Comparison of ENCODE assay signal across 15 cellular contexts in genomic region chr7:921071-921461, GRCh38. TPM values are rescaled to one million over a fixed set of nuclear protein-coding genes. Genes with fewer than 3 reads are reported as not detected.
DNase-seq lines count a peak whose midpoint lies in the region; ATAC-seq and TF ChIP-seq lines count a peak whose summit lies in the region.
"Had no signal": no experiment of that assay in that cellular context is flagged by ENCODE, and none has a peak within 500 bp of the region (broad histone marks: within the 10 kb centered on the region; RNA-seq: fewer than 3 reads in every experiment).

No MANE protein-coding gene starts in this region.

- no peaks in the 10 kb centered on the region for H3K79me2 ChIP-seq in PC-3 (ENCODE audit: low read length)

- peak overlapping the region; percentile 32 for H3K27ac ChIP-seq in colonic mucosa
- no peak overlapping the region for H3K27ac ChIP-seq in psoas muscle
- no peak overlapping the region for H3K27ac ChIP-seq in PC-3 (ENCODE audit: low read length)
- H3K27ac ChIP-seq: epithelial cell of prostate had no signal

- DNase-seq in activated CD4-positive, alpha-beta memory T cell treated with anti-CD3 and anti-CD28 coated beads for 36 hours: peak; percentile 8
- DNase-seq in activated CD4-positive, alpha-beta memory T cell treated with anti-CD3 and anti-CD28 coated beads, Interleukin-2, amount 10 ng/mL, durations not matched to agents 7 days and 5 days: no peak
- DNase-seq in colonic mucosa: no peak
- peak; percentile 13 to 30 for DNase-seq in psoas muscle
- DNase-seq in PC-3: no peak
- DNase-seq: activated CD4-positive, alpha-beta T cell treated with anti-CD3 and anti-CD28 coated beads, Interleukin-2, amount 50 U/mL, for 1 hour; activated naive CD4-positive, alpha-beta T cell; H9; NCI-H1694 treated with DMSO at 0.1 percent for 48 hours; NCI-H524; SW 1271 had no signal

- H3K27me3 ChIP-seq in colonic mucosa (no peaks in the 10 kb centered on the region), psoas muscle (ENCODE audit: insufficient read depth in 3 of 3, low read length in 2 of 3) (peaks cover 0 to 14% (median 2%) of the 10 kb centered on the region in 3 donors), PC-3 (ENCODE audit: low read length) (no peaks in the 10 kb centered on the region)

- no peaks in the 10 kb centered on the region for H3K27me3 Mint-ChIP-seq in activated CD4-positive, alpha-beta memory T cell treated with anti-CD3 and anti-CD28 coated beads for 36 hours
- H3K27me3 Mint-ChIP-seq in activated CD4-positive, alpha-beta memory T cell treated with anti-CD3 and anti-CD28 coated beads, Interleukin-2, amount 10 ng/mL, durations not matched to agents 7 days and 5 days: peaks cover 10% of the 10 kb centered on the region
- H3K27me3 Mint-ChIP-seq in T-helper 1 cell treated with Interleukin-12 subunit alpha and Interleukin-12 subunit beta and Interleukin-4 antibody, amounts not matched to agents 30 μg/mL and 1 μg/mL, for 36 hours (ENCODE audit: low read depth): no peaks in the 10 kb centered on the region

- H3K4me3 ChIP-seq in colonic mucosa: no peak overlapping the region
- no peak overlapping the region for H3K4me3 ChIP-seq in psoas muscle
- no peak overlapping the region for H3K4me3 ChIP-seq in PC-3 (ENCODE audit: low read length)

- H2AFZ ChIP-seq in PC-3 (ENCODE audit: low read length): no peak overlapping the region

- intact Hi-C loops in activated CD4-positive, alpha-beta memory T cell treated with anti-CD3 and anti-CD28 coated beads for 36 hours (cut with micrococcal nuclease): loop anchor here (5.0 kb wide), 3 partner anchors 89 to 569 kb away; partner anchors contain the start of gene SUN1
- intact Hi-C loops in colonic mucosa (cut with DNase I) (no loop called here), psoas muscle (cut with DNase I) (no loop called here), PC-3 (cut with micrococcal nuclease) (no loop called here)

- peaks cover 39% of the 10 kb centered on the region for H3K4me1 Mint-ChIP-seq in activated CD4-positive, alpha-beta memory T cell treated with anti-CD3 and anti-CD28 coated beads for 36 hours (ENCODE audit: low read depth)
- H3K4me1 Mint-ChIP-seq in activated CD4-positive, alpha-beta memory T cell treated with anti-CD3 and anti-CD28 coated beads, Interleukin-2, amount 10 ng/mL, durations not matched to agents 7 days and 5 days: peaks cover 40% of the 10 kb centered on the region
- H3K4me1 Mint-ChIP-seq in T-helper 1 cell treated with Interleukin-12 subunit alpha and Interleukin-12 subunit beta and Interleukin-4 antibody, amounts not matched to agents 30 μg/mL and 1 μg/mL, for 36 hours (ENCODE audit: low read depth): peaks cover 18% of the 10 kb centered on the region

- H3K4me1 ChIP-seq in colonic mucosa (peaks cover 36% of the 10 kb centered on the region), psoas muscle (no peaks in the 10 kb centered on the region), PC-3 (ENCODE audit: insufficient read depth, low read length) (peaks cover 15% of the 10 kb centered on the region)

- CTCF ChIA-PET in activated CD4-positive, alpha-beta memory T cell treated with anti-CD3 and anti-CD28 coated beads for 36 hours (lab: Charles Lee): interaction anchor here (0.8 to 3.0 kb wide), 3 partner anchors 9 to 13 kb away, joined by 3 to 17 read pairs (median 15); no protein-coding TSS in a partner anchor
- CTCF ChIA-PET in activated CD4-positive, alpha-beta memory T cell treated with anti-CD3 and anti-CD28 coated beads, Interleukin-2, amount 10 ng/mL, durations not matched to agents 7 days and 5 days (lab: Charles Lee): no interaction called here
- CTCF ChIA-PET in PC-3 (lab: Charles Lee): no interaction called here

- no peak for TF ChIP-seq CTCF in colonic mucosa (IDR thresholded peaks at IDR 0.05)
- TF ChIP-seq CTCF in psoas muscle (IDR thresholded peaks at IDR 0.05): no peak
- TF ChIP-seq CTCF in PC-3 (conservative IDR thresholded peaks at IDR 0.05; ENCODE audit: low read depth, low read length): no peak

- H3K36me3 ChIP-seq in colonic mucosa: no peaks in the 10 kb centered on the region
- no peaks in the 10 kb centered on the region for H3K36me3 ChIP-seq in psoas muscle (ENCODE audit: insufficient read depth in 1 of 2, low read depth in 1 of 2)
- H3K36me3 ChIP-seq in PC-3 (ENCODE audit: low read depth, low read length): no peaks in the 10 kb centered on the region

- no TSS peak for BruUV-seq in PC-3 (replicated peaks; lab: Mats Ljungman, UMichigan)

- no peak overlapping the region for H3K4me2 ChIP-seq in PC-3 (ENCODE audit: low read length)

- POLR2A ChIA-PET in activated CD4-positive, alpha-beta memory T cell treated with anti-CD3 and anti-CD28 coated beads for 36 hours (lab: Charles Lee): interaction anchor here (3.0 kb wide), 1 partner anchor 54 kb away, joined by 19 read pairs; the partner anchor contains the start of gene COX19
- POLR2A ChIA-PET in activated CD4-positive, alpha-beta memory T cell treated with anti-CD3 and anti-CD28 coated beads, Interleukin-2, amount 10 ng/mL, durations not matched to agents 7 days and 5 days (lab: Charles Lee): interaction anchor here (4.2 kb wide), 1 partner anchor 53 kb away, joined by 54 read pairs; the partner anchor contains the start of gene COX19
- POLR2A ChIA-PET in PC-3 (lab: Charles Lee; ENCODE audit: unreplicated experiment): no interaction called here

- H3F3A ChIP-seq in PC-3 (ENCODE audit: low read length, unreplicated experiment): no peaks in the 10 kb centered on the region

- no peaks in the 10 kb centered on the region for H3K9me2 ChIP-seq in PC-3 (replicated peaks; ENCODE audit: low read length)

- no peaks in the 10 kb centered on the region for H3K36me3 Mint-ChIP-seq in activated CD4-positive, alpha-beta memory T cell treated with anti-CD3 and anti-CD28 coated beads for 36 hours
- peaks cover 5% of the 10 kb centered on the region for H3K36me3 Mint-ChIP-seq in activated CD4-positive, alpha-beta memory T cell treated with anti-CD3 and anti-CD28 coated beads, Interleukin-2, amount 10 ng/mL, durations not matched to agents 7 days and 5 days (ENCODE audit: low read depth)
- peaks cover 2% of the 10 kb centered on the region for H3K36me3 Mint-ChIP-seq in T-helper 1 cell treated with Interleukin-12 subunit alpha and Interleukin-12 subunit beta and Interleukin-4 antibody, amounts not matched to agents 30 μg/mL and 1 μg/mL, for 36 hours (ENCODE audit: low read depth)

- 86 to 87% (median 86%) methylated on average over 15 of the region's 15 CpGs for WGBS in psoas muscle, 3 donors

- no peaks in the 10 kb centered on the region for H3K9me3 ChIP-seq in colonic mucosa
- H3K9me3 ChIP-seq in psoas muscle: no peaks in the 10 kb centered on the region
- H3K9me3 ChIP-seq in PC-3 (ENCODE audit: low read length): no peaks in the 10 kb centered on the region

- no peak for ATAC-seq in psoas muscle
- no peak for ATAC-seq in GM21786 (IDR thresholded peaks at IDR 0.05; ENCODE audit: unreplicated experiment)
- no peak for ATAC-seq in GM19351 (IDR thresholded peaks at IDR 0.05; ENCODE audit: unreplicated experiment)
- no peak for ATAC-seq in PC-3

- peak overlapping the region in 1 of 2 donors; percentile 81 for H3K9ac ChIP-seq in colonic mucosa (ENCODE audit: low read depth in 2 of 2, low read length in 2 of 2)
- H3K9ac ChIP-seq in PC-3 (ENCODE audit: low read length): no peak overlapping the region

- H4K20me1 ChIP-seq in PC-3 (ENCODE audit: low read length): no peaks in the 10 kb centered on the region

- H3K27ac Mint-ChIP-seq in activated CD4-positive, alpha-beta memory T cell treated with anti-CD3 and anti-CD28 coated beads for 36 hours: peak overlapping the region; percentile 30
- H3K27ac Mint-ChIP-seq in activated CD4-positive, alpha-beta memory T cell treated with anti-CD3 and anti-CD28 coated beads, Interleukin-2, amount 10 ng/mL, durations not matched to agents 7 days and 5 days: no peak overlapping the region
- H3K27ac Mint-ChIP-seq in T-helper 1 cell treated with Interleukin-12 subunit alpha and Interleukin-12 subunit beta and Interleukin-4 antibody, amounts not matched to agents 30 μg/mL and 1 μg/mL, for 36 hours: peak overlapping the region; percentile 62

- peak overlapping the region; percentile 29 for H3K4me3 Mint-ChIP-seq in activated CD4-positive, alpha-beta memory T cell treated with anti-CD3 and anti-CD28 coated beads for 36 hours
- H3K4me3 Mint-ChIP-seq in activated CD4-positive, alpha-beta memory T cell treated with anti-CD3 and anti-CD28 coated beads, Interleukin-2, amount 10 ng/mL, durations not matched to agents 7 days and 5 days: no peak overlapping the region
- H3K4me3 Mint-ChIP-seq in T-helper 1 cell treated with Interleukin-12 subunit alpha and Interleukin-12 subunit beta and Interleukin-4 antibody, amounts not matched to agents 30 μg/mL and 1 μg/mL, for 36 hours: no peak overlapping the region
- H3K4me3 Mint-ChIP-seq: H9 had no signal

- no peaks in the 10 kb centered on the region for H3K9me3 Mint-ChIP-seq in activated CD4-positive, alpha-beta memory T cell treated with anti-CD3 and anti-CD28 coated beads for 36 hours
- no peaks in the 10 kb centered on the region for H3K9me3 Mint-ChIP-seq in activated CD4-positive, alpha-beta memory T cell treated with anti-CD3 and anti-CD28 coated beads, Interleukin-2, amount 10 ng/mL, durations not matched to agents 7 days and 5 days
- no peaks in the 10 kb centered on the region for H3K9me3 Mint-ChIP-seq in T-helper 1 cell treated with Interleukin-12 subunit alpha and Interleukin-12 subunit beta and Interleukin-4 antibody, amounts not matched to agents 30 μg/mL and 1 μg/mL, for 36 hours
- H3K9me3 Mint-ChIP-seq: H9 had no signal

RNA-seq across cellular contexts. Expression of gene ADAP1, which starts 33.4 kb away (rescaled TPM):
- total RNA-seq in activated CD4-positive, alpha-beta memory T cell treated with anti-CD3 and anti-CD28 coated beads for 36 hours: 10 to 100 TPM; 14.1 to 16.1 TPM
- 10 to 100 TPM; 11.1 to 13.0 TPM for total RNA-seq in activated CD4-positive, alpha-beta memory T cell treated with anti-CD3 and anti-CD28 coated beads, Interleukin-2, amount 10 ng/mL, durations not matched to agents 7 days and 5 days
- total RNA-seq in colonic mucosa: 100 to 1,000 TPM; 107 to 201 TPM
- total RNA-seq in psoas muscle: 1 to 10 TPM in 3 of 4 donors, under 1 TPM in 1; 0.88 to 1.4 (median 1.2) TPM
- polyA plus RNA-seq in psoas muscle: under 1 TPM; 0.18 to 0.56 (median 0.56) TPM
- total RNA-seq in PC-3 (2014; rRNA removed): 31.2 and 36.4 TPM in 2 replicates

RNA-seq across cellular contexts. Expression of gene GET4, which starts 44.7 kb away (rescaled TPM):
- total RNA-seq in activated CD4-positive, alpha-beta memory T cell treated with anti-CD3 and anti-CD28 coated beads for 36 hours: 10 to 100 TPM; 22.3 to 27.1 TPM
- 10 to 100 TPM; 32.6 to 38.2 TPM for total RNA-seq in activated CD4-positive, alpha-beta memory T cell treated with anti-CD3 and anti-CD28 coated beads, Interleukin-2, amount 10 ng/mL, durations not matched to agents 7 days and 5 days
- total RNA-seq in colonic mucosa (10 to 100 TPM; 33.0 to 35.9 TPM), psoas muscle (10 to 100 TPM; 27.3 to 42.3 (median 29.1) TPM), PC-3 (2014; rRNA removed) (96.7 and 115 TPM in 2 replicates)
- 10 to 100 TPM; 36.8 to 51.1 (median 48.3) TPM for polyA plus RNA-seq in psoas muscle

RNA-seq across cellular contexts. Expression of gene COX19, which starts 54.3 kb away (rescaled TPM):
- 10 to 100 TPM; 14.1 to 15.6 TPM for total RNA-seq in activated CD4-positive, alpha-beta memory T cell treated with anti-CD3 and anti-CD28 coated beads for 36 hours
- 10 to 100 TPM; 17.4 to 18.2 TPM for total RNA-seq in activated CD4-positive, alpha-beta memory T cell treated with anti-CD3 and anti-CD28 coated beads, Interleukin-2, amount 10 ng/mL, durations not matched to agents 7 days and 5 days
- total RNA-seq in colonic mucosa: 10 to 100 TPM; 11.6 to 16.5 TPM
- 1 to 10 TPM; 4.5 to 7.9 (median 6.9) TPM for total RNA-seq in psoas muscle
- 10 to 100 TPM in 2 of 3 donors, 1 to 10 TPM in 1; 5.6 to 12.2 (median 11.3) TPM for polyA plus RNA-seq in psoas muscle
- 11.6 and 12.4 TPM in 2 replicates for total RNA-seq in PC-3 (2014; rRNA removed)

Comparison
In these comparisons a context has a peak if more than half of its experiments do, and no peak if none do; other contexts are left out.
1. DNase-seq: peak in activated CD4-positive, alpha-beta memory T cell treated with anti-CD3 and anti-CD28 coated beads for 36 hours (single experiment) and psoas muscle (2 of 2); none in activated CD4-positive, alpha-beta memory T cell treated with anti-CD3 and anti-CD28 coated beads, Interleukin-2, amount 10 ng/mL, durations not matched to agents 7 days and 5 days (single experiment), colonic mucosa (single experiment) and PC-3 (single experiment).
2. RNA of gene ADAP1, which starts 33.4 kb away (total RNA-seq): 107 to 201 TPM in colonic mucosa, 31.2 to 36.4 TPM in PC-3, 14.1 to 16.1 TPM in activated CD4-positive, alpha-beta memory T cell treated with anti-CD3 and anti-CD28 coated beads for 36 hours and 11.1 to 13.0 TPM in activated CD4-positive, alpha-beta memory T cell treated with anti-CD3 and anti-CD28 coated beads, Interleukin-2, amount 10 ng/mL, durations not matched to agents 7 days and 5 days; 0.88 to 1.4 TPM in psoas muscle; every median in the first group is over 4 times any median in the second.